ENCODE assay signal across 9 cellular contexts in genomic region chrX:115968436-115969252, GRCh38.
DNase-seq lines count a peak whose midpoint lies in the region; ATAC-seq and TF ChIP-seq lines count a peak whose summit lies in the region.
"Had no signal": no experiment of that assay in that cellular context is flagged by ENCODE, and none has a peak within 500 bp of the region (broad histone marks: within the 10 kb centered on the region; RNA-seq: fewer than 3 reads in every experiment).

No MANE protein-coding gene starts in this region.

- peak overlapping the region; percentile 54 for H3K27ac ChIP-seq in RWPE2 (ENCODE audit: poor library complexity, severe bottlenecking)
- no peak overlapping the region for H3K27ac ChIP-seq in effector memory CD4-positive, alpha-beta T cell (ENCODE audit: insufficient read depth, low read length, poor library complexity, severe bottlenecking)

- H3K9me3 ChIP-seq in BE2C (no peaks in the 10 kb centered on the region), RWPE2 (ENCODE audit: severe bottlenecking) (no peaks in the 10 kb centered on the region)
- H3K9me3 ChIP-seq in effector memory CD4-positive, alpha-beta T cell (ENCODE audit: control insufficient read depth, low read length): no peaks in the 10 kb centered on the region

- H3K36me3 ChIP-seq in BE2C (no peaks in the 10 kb centered on the region), RWPE2 (ENCODE audit: low read depth) (no peaks in the 10 kb centered on the region)
- no peaks in the 10 kb centered on the region for H3K36me3 ChIP-seq in effector memory CD4-positive, alpha-beta T cell (ENCODE audit: control insufficient read depth, insufficient read depth, low read length)

- no peaks in the 10 kb centered on the region for H3K27me3 ChIP-seq in BE2C
- no peaks in the 10 kb centered on the region for H3K27me3 ChIP-seq in RWPE2 (ENCODE audit: insufficient read depth, poor library complexity, severe bottlenecking)
- H3K27me3 ChIP-seq in effector memory CD4-positive, alpha-beta T cell (replicated peaks; ENCODE audit: control insufficient read depth, insufficient read depth, low read length, poor library complexity, severe bottlenecking): no peaks in the 10 kb centered on the region

- CTCF ChIA-PET in activated naive CD4-positive, alpha-beta T cell treated with anti-CD3 and anti-CD28 coated beads, Interleukin-2, amount 10 ng/mL, durations not matched to agents 7 days and 5 days (lab: Charles Lee): no interaction called here

- H3K4me3 ChIP-seq in BE2C (ENCODE audit: low read depth, low read length) (peak overlapping the region; percentile 78), RWPE2 (ENCODE audit: severe bottlenecking) (peak overlapping the region; percentile 54), fibroblast of pulmonary artery (replicated peaks; ENCODE audit: low read depth, low read length) (peak overlapping the region; percentile 68)
- no peak overlapping the region for H3K4me3 ChIP-seq in effector memory CD4-positive, alpha-beta T cell (ENCODE audit: insufficient read depth, low read depth, low read length, poor library complexity, severe bottlenecking)

- H3K4me3 Mint-ChIP-seq in neural crest cell: peak overlapping the region; percentile 98
- H3K4me3 Mint-ChIP-seq in activated naive CD4-positive, alpha-beta T cell treated with anti-CD3 and anti-CD28 coated beads, Interleukin-2, amount 10 ng/mL, durations not matched to agents 7 days and 5 days: no peak overlapping the region
- H3K4me3 Mint-ChIP-seq: memory B cell had no signal

- TF ChIP-seq CTCF in BE2C (IDR thresholded peaks at IDR 0.05; ENCODE audit: low read depth, low read length): peak; percentile 39
- TF ChIP-seq CTCF in RWPE2 (IDR thresholded peaks at IDR 0.05; ENCODE audit: poor library complexity, severe bottlenecking): peak; percentile 24
- TF ChIP-seq CTCF in fibroblast of pulmonary artery (IDR thresholded peaks at IDR 0.05; ENCODE audit: low read length, missing control alignments): no peak
- peak; percentile 48 for TF ChIP-seq CTCF in neural crest cell (conservative IDR thresholded peaks at IDR 0.05)

- DNase-seq in BE2C (peak; percentile 67), HuH-7 (ENCODE audit: low spot score) (peak; percentile 61), RWPE2 (ENCODE audit: low spot score) (no peak), fibroblast of pulmonary artery (ENCODE audit: low read depth) (peak; percentile 55), neural crest cell (ENCODE audit: low read depth, low spot score) (peak; percentile 57)
- DNase-seq in effector memory CD4-positive, alpha-beta T cell: no peak
- DNase-seq in activated naive CD4-positive, alpha-beta T cell treated with anti-CD3 and anti-CD28 coated beads, Interleukin-2, amount 10 ng/mL, durations not matched to agents 7 days and 5 days: no peak

- H3K4me1 ChIP-seq in BE2C (no peaks in the 10 kb centered on the region), RWPE2 (ENCODE audit: insufficient read depth, poor library complexity, severe bottlenecking) (no peaks in the 10 kb centered on the region)
- no peaks in the 10 kb centered on the region for H3K4me1 ChIP-seq in effector memory CD4-positive, alpha-beta T cell (ENCODE audit: control insufficient read depth, insufficient read depth, low read length, poor library complexity, severe bottlenecking)

- H3K36me3 Mint-ChIP-seq in neural crest cell (ENCODE audit: low read depth): peaks cover 9% of the 10 kb centered on the region
- H3K36me3 Mint-ChIP-seq in activated naive CD4-positive, alpha-beta T cell treated with anti-CD3 and anti-CD28 coated beads, Interleukin-2, amount 10 ng/mL, durations not matched to agents 7 days and 5 days: no peaks in the 10 kb centered on the region
- H3K36me3 Mint-ChIP-seq: memory B cell had no signal

- H3K27me3 Mint-ChIP-seq in neural crest cell (ENCODE audit: low read depth): peaks cover 24% of the 10 kb centered on the region
- H3K27me3 Mint-ChIP-seq in activated naive CD4-positive, alpha-beta T cell treated with anti-CD3 and anti-CD28 coated beads, Interleukin-2, amount 10 ng/mL, durations not matched to agents 7 days and 5 days: peaks cover 8% of the 10 kb centered on the region
- H3K27me3 Mint-ChIP-seq: memory B cell had no signal

- H3K9me3 Mint-ChIP-seq in neural crest cell: no peaks in the 10 kb centered on the region
- peaks cover 3% of the 10 kb centered on the region for H3K9me3 Mint-ChIP-seq in activated naive CD4-positive, alpha-beta T cell treated with anti-CD3 and anti-CD28 coated beads, Interleukin-2, amount 10 ng/mL, durations not matched to agents 7 days and 5 days

- H3K4me1 Mint-ChIP-seq in neural crest cell: peaks cover 30% of the 10 kb centered on the region
- no peaks in the 10 kb centered on the region for H3K4me1 Mint-ChIP-seq in activated naive CD4-positive, alpha-beta T cell treated with anti-CD3 and anti-CD28 coated beads, Interleukin-2, amount 10 ng/mL, durations not matched to agents 7 days and 5 days
- H3K4me1 Mint-ChIP-seq: memory B cell had no signal

- H3K27ac Mint-ChIP-seq in neural crest cell (ENCODE audit: unreplicated experiment): peak overlapping the region; percentile 94
- H3K27ac Mint-ChIP-seq in activated naive CD4-positive, alpha-beta T cell treated with anti-CD3 and anti-CD28 coated beads, Interleukin-2, amount 10 ng/mL, durations not matched to agents 7 days and 5 days: no peak overlapping the region
- H3K27ac Mint-ChIP-seq: memory B cell had no signal

- ATAC-seq in GM21367 (IDR thresholded peaks at IDR 0.05; ENCODE audit: unreplicated experiment): peak; percentile 59
- ATAC-seq in RWPE2 (ENCODE audit: low read depth): peak; percentile 88

Comparison
In these comparisons a context has a peak if more than half of its experiments do, and no peak if none do; other contexts are left out.
1. DNase-seq: peak in BE2C (single experiment), HuH-7 (single experiment), fibroblast of pulmonary artery (single experiment) and neural crest cell (single experiment); none in RWPE2 (single experiment), effector memory CD4-positive, alpha-beta T cell (0 of 3) and activated naive CD4-positive, alpha-beta T cell treated with anti-CD3 and anti-CD28 coated beads, Interleukin-2, amount 10 ng/mL, durations not matched to agents 7 days and 5 days (single experiment).